In genomic region chr1:40782371-40782956, GRCh38 we compare ENCODE assay signal across 8 cellular contexts. TPM values are rescaled to one million over a fixed set of nuclear protein-coding genes. Genes with fewer than 3 reads are reported as not detected.
DNase-seq lines count a peak whose midpoint lies in the region; ATAC-seq and TF ChIP-seq lines count a peak whose summit lies in the region.

No MANE protein-coding gene starts in this region.

- H3T11ph ChIP-seq in H9 (ENCODE audit: low read length): no peak overlapping the region

- H3K27me3 ChIP-seq in H9 (ENCODE audit: insufficient read depth, low read length) (peaks cover 9% of the 10 kb centered on the region; the same call in 1 of the 2 replicates), right cardiac atrium (ENCODE audit: control insufficient read depth, insufficient read depth) (no peaks in the 10 kb centered on the region), sigmoid colon (no peaks in the 10 kb centered on the region)

- no peak overlapping the region for H3K23ac ChIP-seq in H9 (ENCODE audit: insufficient read length, low read depth, low read length)

- TF ChIP-seq EP300 in sigmoid colon (IDR thresholded peaks at IDR 0.05): no peak

- peak; percentile 50 for TF ChIP-seq CTCF in H9 (conservative IDR thresholded peaks at IDR 0.05)
- TF ChIP-seq CTCF in RWPE1 (conservative IDR thresholded peaks at IDR 0.05; ENCODE audit: low read depth): no peak
- TF ChIP-seq CTCF in sigmoid colon (IDR thresholded peaks at IDR 0.05): no peak

- H3K36me3 ChIP-seq in sigmoid colon: no peaks in the 10 kb centered on the region

- H3K4me1 ChIP-seq in H9 (ENCODE audit: insufficient read depth, low read length): no peaks in the 10 kb centered on the region; the same call in 1 of the 2 replicates
- H3K4me1 ChIP-seq in right cardiac atrium (ENCODE audit: control insufficient read depth, insufficient read depth, low read length): peaks cover 10% of the 10 kb centered on the region
- H3K4me1 ChIP-seq in sigmoid colon: peaks cover 3 to 50% (median 38%) of the 10 kb centered on the region in 4 donors

- H2AK5ac ChIP-seq in H9 (ENCODE audit: insufficient read length, low read length): no peak overlapping the region

- POLR2A ChIA-PET in RWPE1 (lab: Yijun Ruan, JAX; ENCODE audit: low non-redundant PET): interaction anchor here (0.7 kb wide), 1 partner anchor 9 kb away, joined by 5 read pairs; no protein-coding TSS in a partner anchor

- H3K4me3 ChIP-seq in right cardiac atrium (ENCODE audit: low read length) (no peak overlapping the region), sigmoid colon (peak overlapping the region; percentile 3 to 69 (median 50))

- peak; percentile 7 to 53 for ATAC-seq in right cardiac atrium
- ATAC-seq in GM21723 (IDR thresholded peaks at IDR 0.05; ENCODE audit: unreplicated experiment): no peak

- H3K27ac Mint-ChIP-seq in H9: no peak overlapping the region

- H3K79me1 ChIP-seq in H9 (ENCODE audit: insufficient read depth, low read depth, low read length, poor library complexity, severe bottlenecking): no peaks in the 10 kb centered on the region

- intact Hi-C loops in right cardiac atrium (cut with DNase I): no loop called here
- intact Hi-C loops in sigmoid colon (cut with DNase I): loop anchor here (5.0 kb wide), 1 partner anchor 90 kb away; the partner anchor contains the start of gene NFYC

- H3K4me1 Mint-ChIP-seq in H9: peaks cover 15 to 29% of the 10 kb centered on the region in 2 experiments

- no peaks in the 10 kb centered on the region for H4K20me1 ChIP-seq in H9 (ENCODE audit: control insufficient read depth, insufficient read depth, insufficient read length)

- no peak overlapping the region for H4K5ac ChIP-seq in H9 (ENCODE audit: insufficient read length, low read depth, low read length)

- no peaks in the 10 kb centered on the region for H3K79me2 ChIP-seq in H9 (ENCODE audit: insufficient read depth, low read length)

- H3K9me3 ChIP-seq in H9 (ENCODE audit: control insufficient read depth, low read depth, low read length) (no peaks in the 10 kb centered on the region), right cardiac atrium (ENCODE audit: control insufficient read depth, low read length) (no peaks in the 10 kb centered on the region), sigmoid colon (no peaks in the 10 kb centered on the region)

- CTCF ChIA-PET in RWPE1 (lab: Yijun Ruan, JAX): interaction anchor here (1.1 to 1.7 kb wide), 2 partner anchors 8 to 170 kb away, joined by 4 to 9 read pairs; no protein-coding TSS in a partner anchor

- no peak overlapping the region for H3K14ac ChIP-seq in H9 (ENCODE audit: insufficient read depth, low read length)

- no peak overlapping the region for H3K9ac ChIP-seq in H9 (ENCODE audit: extremely low read depth, insufficient read length, low read length)

- H2AFZ ChIP-seq in H9 (ENCODE audit: low read length): no peak overlapping the region

- H3K4me2 ChIP-seq in H9 (ENCODE audit: insufficient read depth, insufficient read length, low read length): peak overlapping the region; percentile 50

- no peak overlapping the region for H4K91ac ChIP-seq in H9 (ENCODE audit: insufficient read length, low read depth, low read length)

- H3K4ac ChIP-seq in H9 (ENCODE audit: low read depth, low read length): no peak overlapping the region

- peaks cover 3 to 7% (median 6%) of the 10 kb centered on the region in 3 experiments; a peak in 6 of 7 replicates for H3K36me3 Mint-ChIP-seq in H9 (ENCODE audit: insufficient read depth in 1 of 3, low read depth in 3 of 3)

- peaks cover 17% of the 10 kb centered on the region for H3K23me2 ChIP-seq in H9 (ENCODE audit: insufficient read length, low read depth, low read length, poor library complexity, severe bottlenecking)

- no peak for TF ChIP-seq POLR2A in sigmoid colon (IDR thresholded peaks at IDR 0.05)

- H3K27me3 Mint-ChIP-seq in H9 (ENCODE audit: low read depth): peaks cover 61% of the 10 kb centered on the region

- no peak overlapping the region for H4K8ac ChIP-seq in H9 (replicated peaks; ENCODE audit: insufficient read length, low read depth, low read length)

- H2BK15ac ChIP-seq in H9 (ENCODE audit: low read depth, low read length): no peak overlapping the region

- peaks cover 5 to 7% of the 10 kb centered on the region in 2 experiments for H3K9me3 Mint-ChIP-seq in H9

- H3K56ac ChIP-seq in H9 (ENCODE audit: insufficient read length, low read depth, low read length): no peak overlapping the region

- no peak overlapping the region for H2BK120ac ChIP-seq in H9 (ENCODE audit: low read depth, low read length, poor library complexity, severe bottlenecking)

- no peak overlapping the region for H3K27ac ChIP-seq in H9 (ENCODE audit: insufficient read length, low read depth, low read length)
- H3K27ac ChIP-seq in RWPE1: no peak overlapping the region
- no peak overlapping the region for H3K27ac ChIP-seq in right cardiac atrium (ENCODE audit: low read length)
- peak overlapping the region; percentile 78 to 93 (median 81) for H3K27ac ChIP-seq in sigmoid colon

- no peak overlapping the region for H2BK12ac ChIP-seq in H9 (ENCODE audit: insufficient read length, low read depth, low read length)

- H3K4me3 Mint-ChIP-seq in H9: peak overlapping the region; percentile 59 to 89

- H3K18ac ChIP-seq in H9 (ENCODE audit: insufficient read length, low read depth, low read length): no peak overlapping the region

- WGBS in H9 (ENCODE audit: extremely low coverage, insufficient read length, low lambda C conversion rate): no CpG with 5 or more reads among the region's 20 CpGs
- 9% methylated on average over 20 of the region's 20 CpGs for WGBS in right cardiac atrium
- WGBS in sigmoid colon, 2 donors: 8 to 27% methylated on average over 20 of the region's 20 CpGs

- no peak overlapping the region for H2BK20ac ChIP-seq in H9 (ENCODE audit: low read depth, low read length, poor library complexity, severe bottlenecking)

- peak; percentile 56 for DNase-seq in H9
- DNase-seq in RWPE1 (ENCODE audit: low spot score): peak; percentile 14
- peak; percentile 46 to 72 (median 67) for DNase-seq in right cardiac atrium
- DNase-seq in sigmoid colon: no peak
- no peak for DNase-seq in NK-92 (lab: John Stamatoyannopoulos, UW; ENCODE audit: unreplicated experiment)
- DNase-seq in SHP77 (lab: John Stamatoyannopoulos, UW): no peak
- DNase-seq in GM19238 (ENCODE audit: insufficient read length, low spot score): no peak

- H2BK5ac ChIP-seq in H9 (ENCODE audit: insufficient read length, low read length): no peak overlapping the region

RNA-seq across cellular contexts. Expression of gene KCNQ4, which starts 1.1 kb away (rescaled TPM):
- total RNA-seq in H9 (2021) (1.4 TPM in 2 replicates), right cardiac atrium (1 to 10 TPM in 2 of 4 donors, under 1 TPM in 2; 0.71 to 1.8 (median 1.00) TPM), sigmoid colon (10 to 100 TPM in 1 of 4 donors, 1 to 10 TPM in 3; 4.8 to 10.8 (median 8.7) TPM)
- polyA plus RNA-seq in right cardiac atrium (0.88 TPM), sigmoid colon (1 to 10 TPM in 1 of 3 donors, under 1 TPM in 1, not detected in 1; 0.60 to 2.6 TPM)

Comparison
In these comparisons a context has a peak if more than half of its experiments do, and no peak if none do; other contexts are left out.
1. DNase-seq: peak in H9 (single experiment), RWPE1 (single experiment) and right cardiac atrium (3 of 3); none in sigmoid colon (single experiment), NK-92 (single experiment), SHP77 (0 of 2) and GM19238 (single experiment).
2. H3K27ac ChIP-seq: peak in sigmoid colon (4 of 4); none in H9 (single experiment), RWPE1 (single experiment) and right cardiac atrium (single experiment).